In the genomic region with DNA sequence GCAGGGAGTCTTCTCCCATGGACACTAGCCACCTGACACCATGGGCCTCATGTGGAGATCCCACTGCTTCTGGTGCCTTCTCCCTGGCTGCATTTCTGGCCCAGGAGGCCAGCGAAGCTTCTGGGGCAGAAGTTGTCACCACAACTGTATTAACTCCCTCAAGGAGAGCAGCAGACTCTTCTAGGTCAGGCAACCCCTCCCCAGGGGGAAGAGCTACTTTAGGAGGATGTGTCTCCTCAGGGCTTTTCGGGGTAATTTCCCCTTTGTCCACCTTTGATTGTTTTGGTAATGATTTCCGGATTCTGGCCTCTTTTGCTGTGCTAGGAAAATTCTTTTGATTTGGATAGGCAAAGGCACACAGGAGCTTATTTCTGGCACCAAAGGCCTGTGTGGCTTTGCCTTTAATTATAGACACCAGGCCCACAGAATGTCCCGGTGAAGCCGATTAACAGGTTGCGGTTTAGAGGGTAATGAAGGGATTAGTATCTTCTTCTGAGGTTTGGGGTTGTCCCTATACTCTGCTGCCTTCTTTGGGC, we compare ENCODE assay signal across 14 cellular contexts. TPM values are rescaled to one million over a fixed set of nuclear protein-coding genes. Genes with fewer than 3 reads are reported as not detected.
A peak's percentile ranks its signal among the peaks of the same experiment; 100 is the strongest.
DNase-seq lines count a peak whose midpoint lies in the region; ATAC-seq and TF ChIP-seq lines count a peak whose summit lies in the region.
"Had no signal": no experiment of that assay in that cellular context is flagged by ENCODE, and none has a peak within 500 bp of the region (broad histone marks: within the 10 kb centered on the region; RNA-seq: fewer than 3 reads in every experiment).

No MANE protein-coding gene starts in this region.

- no peaks in the 10 kb centered on the region for H3K9me2 ChIP-seq in OCI-LY1 (ENCODE audit: low read depth, low read length)

- peak overlapping the region; percentile 63 for H3K4me2 ChIP-seq in OCI-LY1 (ENCODE audit: low read length)
- H3K4me2 ChIP-seq: A549 had no signal

- H3F3A ChIP-seq in OCI-LY1 (ENCODE audit: insufficient read depth, low read length): peaks cover 20% of the 10 kb centered on the region

- H3K4me1 Mint-ChIP-seq in activated CD8-positive, alpha-beta T cell treated with anti-CD3 and anti-CD28 coated beads for 36 hours (ENCODE audit: low read depth): peaks cover 48% of the 10 kb centered on the region
- peaks cover 41% of the 10 kb centered on the region for H3K4me1 Mint-ChIP-seq in activated CD8-positive, alpha-beta T cell treated with anti-CD3 and anti-CD28 coated beads, Interleukin-2, amount 10 ng/mL, durations not matched to agents 7 days and 5 days (ENCODE audit: low read depth)
- H3K4me1 Mint-ChIP-seq in naive thymus-derived CD4-positive, alpha-beta T cell: peaks cover 11 to 63% (median 48%) of the 10 kb centered on the region in 7 donors

- H3K27me3 Mint-ChIP-seq in activated CD8-positive, alpha-beta T cell treated with anti-CD3 and anti-CD28 coated beads for 36 hours: no peaks in the 10 kb centered on the region
- no peaks in the 10 kb centered on the region for H3K27me3 Mint-ChIP-seq in activated CD8-positive, alpha-beta T cell treated with anti-CD3 and anti-CD28 coated beads, Interleukin-2, amount 10 ng/mL, durations not matched to agents 7 days and 5 days (ENCODE audit: low read depth)
- H3K27me3 Mint-ChIP-seq in naive thymus-derived CD4-positive, alpha-beta T cell: no peaks in the 10 kb centered on the region

- H3K4me1 ChIP-seq in OCI-LY1 (ENCODE audit: insufficient read depth, low read length, severe bottlenecking): peaks cover 86% of the 10 kb centered on the region
- peaks cover 25 to 35% of the 10 kb centered on the region in 2 donors for H3K4me1 ChIP-seq in naive thymus-derived CD4-positive, alpha-beta T cell (ENCODE audit: control insufficient read depth in 2 of 2, insufficient read depth in 2 of 2, low read length in 2 of 2)
- H3K4me1 ChIP-seq: A549, SJCRH30, uterus had no signal

- CTCF ChIA-PET in activated CD8-positive, alpha-beta T cell treated with anti-CD3 and anti-CD28 coated beads for 36 hours (lab: Charles Lee): interaction anchor here (1.2 to 1.4 kb wide), 2 partner anchors 11 to 19 kb away, joined by 3 to 4 read pairs; no protein-coding TSS in a partner anchor
- CTCF ChIA-PET in activated CD8-positive, alpha-beta T cell treated with anti-CD3 and anti-CD28 coated beads, Interleukin-2, amount 10 ng/mL, durations not matched to agents 7 days and 5 days (lab: Charles Lee): interaction anchor here (1.1 to 1.9 kb wide), 2 partner anchors 13 to 241 kb away, joined by 3 to 4 read pairs; no protein-coding TSS in a partner anchor
- CTCF ChIA-PET in naive thymus-derived CD4-positive, alpha-beta T cell (lab: Charles Lee): interaction anchor here (0.7 to 1.2 kb wide), 3 partner anchors 11 to 29 kb away, joined by 3 to 6 read pairs (median 4); no protein-coding TSS in a partner anchor

- no peak for DNase-seq in activated CD8-positive, alpha-beta T cell treated with anti-CD3 and anti-CD28 coated beads for 36 hours
- DNase-seq in activated CD8-positive, alpha-beta T cell treated with anti-CD3 and anti-CD28 coated beads, Interleukin-2, amount 10 ng/mL, durations not matched to agents 7 days and 5 days: no peak
- DNase-seq in GM20000 (ENCODE audit: low spot score) (peak; percentile 51), DMS153 (lab: John Stamatoyannopoulos, UW) (no peak), NCI-H345 treated with DMSO at 0.1 percent for 48 hours (lab: John Stamatoyannopoulos, UW; ENCODE audit: unreplicated experiment) (no peak), HT-29 (ENCODE audit: low spot score) (no peak)
- peak in 1 of 9 donors; percentile 17 for DNase-seq in naive thymus-derived CD4-positive, alpha-beta T cell
- DNase-seq: activated T-cell treated with anti-CD3 and anti-CD28 coated beads, Interleukin-2, amount 50 U/mL, for 4 hours; NCI-H1436 treated with DMSO at 0.1 percent for 48 hours; NCI-H748 treated with DMSO at 0.1 percent for 48 hours; SJCRH30; uterus had no signal

- ATAC-seq in activated CD8-positive, alpha-beta T cell treated with anti-CD3 and anti-CD28 coated beads for 36 hours: no peak
- no peak for ATAC-seq in activated CD8-positive, alpha-beta T cell treated with anti-CD3 and anti-CD28 coated beads, Interleukin-2, amount 10 ng/mL, durations not matched to agents 7 days and 5 days
- no peak for ATAC-seq in naive thymus-derived CD4-positive, alpha-beta T cell
- ATAC-seq: A549; activated T-cell treated with anti-CD3 and anti-CD28 coated beads, Interleukin-2, amount 50 U/mL, for 4 hours had no signal

- peak overlapping the region; percentile 98 for H3K27ac ChIP-seq in OCI-LY1 (ENCODE audit: low read depth, low read length, poor library complexity, severe bottlenecking)
- H3K27ac ChIP-seq in naive thymus-derived CD4-positive, alpha-beta T cell (ENCODE audit: low read depth, low read length): peak overlapping the region; percentile 25
- H3K27ac ChIP-seq: A549, SJCRH30, uterus had no signal

- POLR2A ChIA-PET in activated CD8-positive, alpha-beta T cell treated with anti-CD3 and anti-CD28 coated beads for 36 hours (lab: Charles Lee): interaction anchor here (1.0 to 14.1 kb wide), 6 partner anchors 11 to 29 kb away, joined by 3 to 176 read pairs (median 4); partner anchors contain the start of gene UCP2
- POLR2A ChIA-PET in activated CD8-positive, alpha-beta T cell treated with anti-CD3 and anti-CD28 coated beads, Interleukin-2, amount 10 ng/mL, durations not matched to agents 7 days and 5 days (lab: Charles Lee): interaction anchor here (9.6 kb wide), 1 partner anchor 9 kb away, joined by 187 read pairs; the partner anchor contains the start of gene UCP2
- POLR2A ChIA-PET in naive thymus-derived CD4-positive, alpha-beta T cell (lab: Charles Lee): interaction anchor here (1.1 to 31.1 kb wide), 3 partner anchors 14 to 20 kb away, joined by 3 to 1403 read pairs (median 4); partner anchors contain the start of gene UCP2

- intact Hi-C loops in activated CD8-positive, alpha-beta T cell treated with anti-CD3 and anti-CD28 coated beads for 36 hours (cut with micrococcal nuclease): no loop called here
- intact Hi-C loops in naive thymus-derived CD4-positive, alpha-beta T cell (cut with micrococcal nuclease): no loop called here

- no peaks in the 10 kb centered on the region for H3K36me3 Mint-ChIP-seq in activated CD8-positive, alpha-beta T cell treated with anti-CD3 and anti-CD28 coated beads for 36 hours (ENCODE audit: low read depth)
- no peaks in the 10 kb centered on the region for H3K36me3 Mint-ChIP-seq in activated CD8-positive, alpha-beta T cell treated with anti-CD3 and anti-CD28 coated beads, Interleukin-2, amount 10 ng/mL, durations not matched to agents 7 days and 5 days (ENCODE audit: low read depth)
- H3K36me3 Mint-ChIP-seq in naive thymus-derived CD4-positive, alpha-beta T cell: no peaks in the 10 kb centered on the region

- no peaks in the 10 kb centered on the region for H3K79me2 ChIP-seq in OCI-LY1 (ENCODE audit: insufficient read depth, low read length)

- H3K27me3 ChIP-seq in OCI-LY1 (ENCODE audit: insufficient read depth, low read length): no peaks in the 10 kb centered on the region
- H3K27me3 ChIP-seq in naive thymus-derived CD4-positive, alpha-beta T cell (ENCODE audit: control insufficient read depth in 2 of 2, insufficient read depth in 2 of 2, low read length in 2 of 2): no peaks in the 10 kb centered on the region
- H3K27me3 ChIP-seq: SJCRH30, uterus had no signal

- H3K27ac Mint-ChIP-seq in activated CD8-positive, alpha-beta T cell treated with anti-CD3 and anti-CD28 coated beads for 36 hours: peak overlapping the region; percentile 66
- H3K27ac Mint-ChIP-seq in activated CD8-positive, alpha-beta T cell treated with anti-CD3 and anti-CD28 coated beads, Interleukin-2, amount 10 ng/mL, durations not matched to agents 7 days and 5 days: no peak overlapping the region
- peak overlapping the region; percentile 9 to 100 (median 95) for H3K27ac Mint-ChIP-seq in naive thymus-derived CD4-positive, alpha-beta T cell

- peak overlapping the region; percentile 30 for H3K4me3 ChIP-seq in OCI-LY1 (ENCODE audit: low read depth, low read length, poor library complexity, severe bottlenecking)
- no peak overlapping the region for H3K4me3 ChIP-seq in naive thymus-derived CD4-positive, alpha-beta T cell (ENCODE audit: low read length)
- H3K4me3 ChIP-seq: A549, SJCRH30, uterus had no signal

- no peaks in the 10 kb centered on the region for H3K36me3 ChIP-seq in OCI-LY1 (ENCODE audit: insufficient read depth, low read length)
- H3K36me3 ChIP-seq in naive thymus-derived CD4-positive, alpha-beta T cell (ENCODE audit: control insufficient read depth in 2 of 3, insufficient read depth in 3 of 3, low read length in 3 of 3): no peaks in the 10 kb centered on the region
- H3K36me3 ChIP-seq: SJCRH30, uterus had no signal

- H3K9ac ChIP-seq in OCI-LY1 (ENCODE audit: low read length): peak overlapping the region; percentile 54; the same call in 1 of the 2 replicates

- no peaks in the 10 kb centered on the region for H4K20me1 ChIP-seq in OCI-LY1 (ENCODE audit: insufficient read depth, low read length)

- TF ChIP-seq CTCF in activated CD8-positive, alpha-beta T cell treated with anti-CD3 and anti-CD28 coated beads for 36 hours (IDR thresholded peaks at IDR 0.05): no peak
- no peak for TF ChIP-seq CTCF in GM20000 (IDR thresholded peaks at IDR 0.05; ENCODE audit: extremely low read depth, missing control alignments)
- TF ChIP-seq CTCF in OCI-LY1 (IDR thresholded peaks at IDR 0.05; ENCODE audit: low read length): no peak

- H3K4me3 Mint-ChIP-seq in activated CD8-positive, alpha-beta T cell treated with anti-CD3 and anti-CD28 coated beads for 36 hours: no peak overlapping the region
- H3K4me3 Mint-ChIP-seq in activated CD8-positive, alpha-beta T cell treated with anti-CD3 and anti-CD28 coated beads, Interleukin-2, amount 10 ng/mL, durations not matched to agents 7 days and 5 days: no peak overlapping the region
- H3K4me3 Mint-ChIP-seq in naive thymus-derived CD4-positive, alpha-beta T cell: peak overlapping the region in 1 of 10 donors; percentile 29
- H3K4me3 Mint-ChIP-seq: activated T-cell treated with anti-CD3 and anti-CD28 coated beads, Interleukin-2, amount 50 U/mL, for 4 hours had no signal

- no peak overlapping the region for H2AFZ ChIP-seq in OCI-LY1 (ENCODE audit: low read length)

- no peaks in the 10 kb centered on the region for H3K9me3 ChIP-seq in OCI-LY1 (ENCODE audit: low read length)
- H3K9me3 ChIP-seq in naive thymus-derived CD4-positive, alpha-beta T cell (ENCODE audit: control insufficient read depth in 2 of 3, low read length in 3 of 3): no peaks in the 10 kb centered on the region
- H3K9me3 ChIP-seq: A549, SJCRH30, uterus had no signal

- no peaks in the 10 kb centered on the region for H3K9me3 Mint-ChIP-seq in activated CD8-positive, alpha-beta T cell treated with anti-CD3 and anti-CD28 coated beads for 36 hours
- H3K9me3 Mint-ChIP-seq in activated CD8-positive, alpha-beta T cell treated with anti-CD3 and anti-CD28 coated beads, Interleukin-2, amount 10 ng/mL, durations not matched to agents 7 days and 5 days (ENCODE audit: insufficient read depth): no peaks in the 10 kb centered on the region
- H3K9me3 Mint-ChIP-seq in naive thymus-derived CD4-positive, alpha-beta T cell: no peaks in the 10 kb centered on the region
- H3K9me3 Mint-ChIP-seq: activated T-cell treated with anti-CD3 and anti-CD28 coated beads, Interleukin-2, amount 50 U/mL, for 4 hours had no signal

RNA-seq across cellular contexts. Expression of gene UCP2, which starts 8.9 kb away (rescaled TPM):
- 100 to 1,000 TPM; 244 to 252 TPM for total RNA-seq in activated CD8-positive, alpha-beta T cell treated with anti-CD3 and anti-CD28 coated beads for 36 hours
- 100 to 1,000 TPM; 205 to 218 TPM for total RNA-seq in activated CD8-positive, alpha-beta T cell treated with anti-CD3 and anti-CD28 coated beads, Interleukin-2, amount 10 ng/mL, durations not matched to agents 7 days and 5 days
- 100 to 1,000 TPM; 365 to 949 (median 395) TPM for total RNA-seq in naive thymus-derived CD4-positive, alpha-beta T cell
- polyA plus RNA-seq in naive thymus-derived CD4-positive, alpha-beta T cell: 1,000 to 10,000 TPM; 1,221 to 1,411 TPM
- 76.8 and 89.4 TPM in 2 replicates for total RNA-seq in HT-29 (2014; rRNA removed; shearing (Covaris generic))

RNA-seq across cellular contexts. Expression of gene UCP3, which starts 17.3 kb away (rescaled TPM):
- total RNA-seq in activated CD8-positive, alpha-beta T cell treated with anti-CD3 and anti-CD28 coated beads for 36 hours: 1 to 10 TPM; 1.5 to 2.2 TPM
- total RNA-seq in activated CD8-positive, alpha-beta T cell treated with anti-CD3 and anti-CD28 coated beads, Interleukin-2, amount 10 ng/mL, durations not matched to agents 7 days and 5 days: 1 to 10 TPM; 2.9 TPM
- total RNA-seq in naive thymus-derived CD4-positive, alpha-beta T cell: 10 to 100 TPM in 1 of 5 experiments, 1 to 10 TPM in 4; 3.8 to 10.5 (median 6.6) TPM
- under 1 TPM; 0.41 to 0.97 TPM for polyA plus RNA-seq in naive thymus-derived CD4-positive, alpha-beta T cell
- total RNA-seq in HT-29 (2014; rRNA removed; shearing (Covaris generic)): 0.64 and 0.76 TPM in 2 replicates

RNA-seq across cellular contexts. Expression of gene DNAJB13, which starts 40.7 kb away (rescaled TPM):
- total RNA-seq in activated CD8-positive, alpha-beta T cell treated with anti-CD3 and anti-CD28 coated beads for 36 hours: under 1 TPM in 1 of 2 experiments, not detected in 1; 0.18 TPM
- total RNA-seq in activated CD8-positive, alpha-beta T cell treated with anti-CD3 and anti-CD28 coated beads, Interleukin-2, amount 10 ng/mL, durations not matched to agents 7 days and 5 days: not detected
- total RNA-seq in naive thymus-derived CD4-positive, alpha-beta T cell: under 1 TPM in 4 of 5 experiments, not detected in 1; 0.19 to 0.73 (median 0.44) TPM
- under 1 TPM; 0.32 to 0.45 TPM for polyA plus RNA-seq in naive thymus-derived CD4-positive, alpha-beta T cell
- total RNA-seq in HT-29 (2014; rRNA removed; shearing (Covaris generic)): 0.46 TPM in 1 of 2 replicates, not detected in the other
- total RNA-seq: SJCRH30 had no signal
